In genomic region chr14:75418779-75419768, GRCh38 we compare ENCODE assay signal across 1 cellular context.
TF ChIP-seq lines count a peak whose summit lies in the region.

No MANE protein-coding gene starts in this region.

TF ChIP-seq in WTC11, 78 proteins besides CTCF, POLR2A, EP300 and RAD21 (continued from another document):
- TF ChIP-seq MLX (CRISPR knock-in tag; IDR thresholded peaks at IDR 0.05) = no peak
- no peak for TF ChIP-seq NR1H2 (CRISPR knock-in tag; IDR thresholded peaks at IDR 0.05)
- peak; percentile 58; the same call in 1 of the 2 replicates for TF ChIP-seq FOXP1 (CRISPR knock-in tag; IDR thresholded peaks at IDR 0.05; ENCODE audit: borderline replicate concordance)
